16 cellular contexts compared by ENCODE assay signal in the genomic region with DNA sequence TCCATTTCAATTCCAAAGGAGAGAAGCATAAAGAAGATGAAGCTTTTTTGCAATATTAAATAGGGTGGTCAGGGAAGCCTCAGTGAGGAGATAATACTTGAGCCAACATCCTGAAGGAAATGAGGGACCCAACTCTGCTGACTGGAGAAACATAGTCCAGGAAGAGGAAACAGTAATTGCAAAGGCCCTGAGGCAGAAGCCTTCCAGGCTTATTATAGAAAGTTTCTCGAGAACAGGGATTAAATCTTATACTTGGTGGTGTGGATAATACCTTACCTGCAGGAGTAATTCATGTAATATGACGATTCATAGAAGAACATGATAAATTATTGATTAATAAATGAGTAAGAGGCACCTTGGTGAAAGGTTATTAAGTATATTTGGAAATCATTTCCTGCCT. TPM values are rescaled to one million over a fixed set of nuclear protein-coding genes. Genes with fewer than 3 reads are reported as not detected.
A peak's percentile ranks its signal among the peaks of the same experiment; 100 is the strongest.
DNase-seq lines count a peak whose midpoint lies in the region; ATAC-seq, FAIRE-seq and TF ChIP-seq lines count a peak whose summit lies in the region.
"Had no signal": no experiment of that assay in that cellular context is flagged by ENCODE, and none has a peak within 500 bp of the region (broad histone marks: within the 10 kb centered on the region; RNA-seq: fewer than 3 reads in every experiment).

No MANE protein-coding gene starts in this region.

- H2AK5ac ChIP-seq in IMR-90 (ENCODE audit: low read depth, low read length): no peak overlapping the region

- H2AFZ ChIP-seq in IMR-90 (replicated peaks; ENCODE audit: low read length, poor library complexity) (no peak overlapping the region), neural cell (ENCODE audit: low read depth, low read length) (peak overlapping the region; percentile 99)

- in situ Hi-C loops in IMR-90 (cut with MboI; ENCODE audit: low sequenced_read_pairs): no loop called here

- no peaks in the 10 kb centered on the region for H3K9me1 ChIP-seq in IMR-90 (ENCODE audit: insufficient read depth, low read length)

- peaks cover 8% of the 10 kb centered on the region for H3K27me3 Mint-ChIP-seq in T-helper 2 cell treated with Interferon-gamma antibody and Interleukin-4, amounts not matched to agents 5 μg/mL and 100 μg/mL, for 36 hours (ENCODE audit: low read depth)
- peaks cover 19% of the 10 kb centered on the region for H3K27me3 Mint-ChIP-seq in brain

- intact Hi-C loops in IMR-90 (cut with micrococcal nuclease): no loop called here

- no CpG with 5 or more reads among the region's 2 CpGs for WGBS in IMR-90 (ENCODE audit: extremely low coverage in 2 of 2, insufficient read length in 1 of 2), 2 experiments

- peak overlapping the region in 1 of 2 experiments; percentile 80; a peak in 3 of 4 replicates for H4K8ac ChIP-seq in IMR-90 (ENCODE audit: low read depth in 2 of 2, low read length in 2 of 2)

- H3K27me3 ChIP-seq in IMR-90 (ENCODE audit: control insufficient read depth, insufficient read depth, low read length) (no peaks in the 10 kb centered on the region), neural cell (ENCODE audit: insufficient read depth, low read depth, low read length) (no peaks in the 10 kb centered on the region)
- H3K27me3 ChIP-seq: upper lobe of left lung had no signal

- H4K20me1 ChIP-seq in IMR-90 (ENCODE audit: insufficient read depth, low read length) (no peaks in the 10 kb centered on the region), neural cell (ENCODE audit: insufficient read depth) (no peaks in the 10 kb centered on the region)

- H2BK20ac ChIP-seq in IMR-90 (ENCODE audit: low read depth, low read length): no peak overlapping the region

- no peak for ATAC-seq in IMR-90 (ENCODE audit: low read depth)

- no peak overlapping the region for H2BK120ac ChIP-seq in IMR-90 (ENCODE audit: low read depth, low read length)

- H3K9ac ChIP-seq in IMR-90 (ENCODE audit: low read depth, low read length) (no peak overlapping the region), neural cell (ENCODE audit: low read length) (no peak overlapping the region)

- TF ChIP-seq RAD21 in IMR-90 (IDR thresholded peaks at IDR 0.05; ENCODE audit: low read length) (no peak), neural cell (conservative IDR thresholded peaks at IDR 0.05) (no peak)

- no peaks in the 10 kb centered on the region for H3K9me3 ChIP-seq in IMR-90 (ENCODE audit: control insufficient read depth, insufficient read depth, low read length)
- no peaks in the 10 kb centered on the region for H3K9me3 ChIP-seq in neural cell (ENCODE audit: low read length)
- H3K9me3 ChIP-seq: upper lobe of left lung had no signal

- H3K9me3 Mint-ChIP-seq in T-helper 2 cell treated with Interferon-gamma antibody and Interleukin-4, amounts not matched to agents 5 μg/mL and 100 μg/mL, for 36 hours: no peaks in the 10 kb centered on the region
- peaks cover 0 to 4% (median 0%) of the 10 kb centered on the region in 5 experiments for H3K9me3 Mint-ChIP-seq in brain

- FAIRE-seq in GM12891 (lab: Jason Lieb, UNC): no peak
- FAIRE-seq: bronchial epithelial cell, GM19239 had no signal

- peaks cover 16% of the 10 kb centered on the region for H3K36me3 Mint-ChIP-seq in T-helper 2 cell treated with Interferon-gamma antibody and Interleukin-4, amounts not matched to agents 5 μg/mL and 100 μg/mL, for 36 hours (ENCODE audit: low read depth)
- peaks cover 10% of the 10 kb centered on the region for H3K36me3 Mint-ChIP-seq in brain

- no peak for DNase-seq in T-helper 2 cell treated with Interferon-gamma antibody and Interleukin-4, amounts not matched to agents 5 μg/mL and 100 μg/mL, for 36 hours (ENCODE audit: low spot score)
- DNase-seq in T-helper 2 cell (no peak), IMR-90 (no peak), NCI-H446 treated with DMSO at 0.1 percent for 48 hours (lab: John Stamatoyannopoulos, UW) (no peak), GM12891 (ENCODE audit: insufficient read length, low spot score) (no peak), NCI-H748 treated with DMSO at 0.1 percent for 48 hours (lab: John Stamatoyannopoulos, UW) (no peak)
- DNase-seq: activated naive CD4-positive, alpha-beta T cell; DMS79 treated with DMSO at 0.1 percent for 48 hours; left cardiac atrium; NCI-H1105 treated with DMSO at 0.1 percent for 48 hours; stimulated activated naive CD4-positive, alpha-beta T cell; upper lobe of left lung had no signal

- no peak overlapping the region for H3K18ac ChIP-seq in IMR-90 (ENCODE audit: low read depth, low read length)

- no peak overlapping the region for H3K14ac ChIP-seq in IMR-90 (replicated peaks; ENCODE audit: low read depth, low read length)

- no peak overlapping the region for H3K27ac Mint-ChIP-seq in T-helper 2 cell treated with Interferon-gamma antibody and Interleukin-4, amounts not matched to agents 5 μg/mL and 100 μg/mL, for 36 hours
- H3K27ac Mint-ChIP-seq in brain: peak overlapping the region in 1 of 5 experiments; percentile 72

- peak overlapping the region; percentile 17; the same call in 1 of the 2 replicates for H4K5ac ChIP-seq in IMR-90 (ENCODE audit: low read depth, low read length)

- peaks cover 12% of the 10 kb centered on the region for H3K79me2 ChIP-seq in neural cell (replicated peaks; ENCODE audit: insufficient read depth, low read length)

- H3K4me1 ChIP-seq in IMR-90 (ENCODE audit: control insufficient read depth, insufficient read depth, low read length): no peaks in the 10 kb centered on the region

- TF ChIP-seq EP300 in neural cell (conservative IDR thresholded peaks at IDR 0.05; ENCODE audit: poor library complexity, severe bottlenecking): no peak

- no peak overlapping the region for H2AK9ac ChIP-seq in IMR-90 (replicated peaks; ENCODE audit: low read depth, low read length, poor library complexity)

- peak overlapping the region; percentile 21 for H3K4me3 Mint-ChIP-seq in T-helper 2 cell treated with Interferon-gamma antibody and Interleukin-4, amounts not matched to agents 5 μg/mL and 100 μg/mL, for 36 hours
- peak overlapping the region; percentile 58 to 71 (median 64) for H3K4me3 Mint-ChIP-seq in brain

- no peak overlapping the region for H2BK15ac ChIP-seq in IMR-90 (ENCODE audit: low read depth, low read length)

- peaks cover 9 to 13% of the 10 kb centered on the region in 2 experiments; a peak in 3 of 4 replicates for H3K79me1 ChIP-seq in IMR-90 (ENCODE audit: low read depth in 1 of 2, low read length in 2 of 2)

- no peak overlapping the region for H3K4me3 ChIP-seq in IMR-90 (ENCODE audit: insufficient read depth, low read depth, low read length)
- H3K4me3 ChIP-seq in neural cell (ENCODE audit: low read length): no peak overlapping the region

- H3K56ac ChIP-seq in IMR-90 (ENCODE audit: extremely low read depth, insufficient read depth, low read length): no peak overlapping the region

- peaks cover 26% of the 10 kb centered on the region for H3K4me1 Mint-ChIP-seq in T-helper 2 cell treated with Interferon-gamma antibody and Interleukin-4, amounts not matched to agents 5 μg/mL and 100 μg/mL, for 36 hours (ENCODE audit: low read depth)
- H3K4me1 Mint-ChIP-seq in brain: peaks cover 38% of the 10 kb centered on the region

- no peak overlapping the region for H3K23ac ChIP-seq in IMR-90 (ENCODE audit: low read depth, low read length)

- dilution Hi-C loops in IMR-90 (cut with HindIII; ENCODE audit: low sequenced_read_pairs, unreplicated experiment): no loop called here

- CTCF ChIA-PET in IMR-90 (lab: Yijun Ruan, JAX): interaction anchor here (0.6 kb wide), 1 partner anchor 26 kb away, joined by 3 read pairs; no protein-coding TSS in a partner anchor

- H3K4ac ChIP-seq in IMR-90 (ENCODE audit: low read depth, low read length): no peak overlapping the region

- POLR2A ChIA-PET in IMR-90 (lab: Charles Lee; ENCODE audit: unreplicated experiment): no interaction called here

- H3F3A ChIP-seq in neural cell (ENCODE audit: insufficient read depth, low read length, poor library complexity, severe bottlenecking): no peaks in the 10 kb centered on the region

- H2BK5ac ChIP-seq in IMR-90 (ENCODE audit: low read depth, low read length, poor library complexity, severe bottlenecking): no peak overlapping the region

- no peak overlapping the region for H4K91ac ChIP-seq in IMR-90 (ENCODE audit: insufficient read depth, low read depth, low read length)

- H3K4me2 ChIP-seq in IMR-90 (ENCODE audit: low read depth, low read length) (no peak overlapping the region), neural cell (ENCODE audit: low read length) (no peak overlapping the region)

- TF ChIP-seq CTCF in IMR-90 (conservative IDR thresholded peaks at IDR 0.05; ENCODE audit: low read depth, low read length) (no peak), brain (conservative IDR thresholded peaks at IDR 0.05) (no peak), neural cell (IDR thresholded peaks at IDR 0.05; ENCODE audit: poor library complexity, severe bottlenecking) (no peak)

- no peaks in the 10 kb centered on the region for H3K9me2 ChIP-seq in neural cell (ENCODE audit: insufficient read depth, low read length)

- no TSS peak for BruUV-seq in IMR-90 (replicated peaks; lab: Mats Ljungman, UMichigan)

- H3K27ac ChIP-seq in IMR-90 (ENCODE audit: insufficient read depth, low read length): no peak overlapping the region
- no peak overlapping the region for H3K27ac ChIP-seq in neural cell (ENCODE audit: low read length)

- TF ChIP-seq POLR2A in IMR-90 (IDR thresholded peaks at IDR 0.05; ENCODE audit: low read depth, low read length) (no peak), GM12891 (IDR thresholded peaks at IDR 0.05; ENCODE audit: low read depth, low read length) (no peak)

- no peaks in the 10 kb centered on the region; the same call in 1 of the 2 replicates for H3K36me3 ChIP-seq in IMR-90 (ENCODE audit: control insufficient read depth, insufficient read depth, low read length)
- H3K36me3 ChIP-seq in neural cell (ENCODE audit: insufficient read depth, low read length): no peaks in the 10 kb centered on the region
- H3K36me3 ChIP-seq: upper lobe of left lung had no signal

TF ChIP-seq in IMR-90, 13 proteins besides CTCF, POLR2A, EP300 and RAD21 (continues in another document):
- TF ChIP-seq CHD1 (IDR thresholded peaks at IDR 0.05; ENCODE audit: low read depth, low read length): no peak
- no peak for TF ChIP-seq NFE2L2 (IDR thresholded peaks at IDR 0.05; ENCODE audit: low read depth, low read length)

TF ChIP-seq in neural cell, 6 proteins besides CTCF, POLR2A, EP300 and RAD21 (continues in another document):
- TF ChIP-seq TAF1 (IDR thresholded peaks at IDR 0.05; ENCODE audit: low read depth) (no peak), MXI1 (conservative IDR thresholded peaks at IDR 0.05; ENCODE audit: poor library complexity, severe bottlenecking) (no peak)

TF ChIP-seq in GM12891, 5 proteins besides CTCF, POLR2A, EP300 and RAD21 (continues in another document):
- TF ChIP-seq PAX5 (IDR thresholded peaks at IDR 0.05; ENCODE audit: insufficient read depth, low read length, severe bottlenecking) (no peak), POLR2AphosphoS5 (IDR thresholded peaks at IDR 0.05; ENCODE audit: low read depth, low read length) (no peak)

RNA-seq across cellular contexts. Expression of a gene that starts 1.0 kb away (rescaled TPM):
- total RNA-seq in IMR-90 (2012; rRNA removed): 12.9 and 15.6 TPM in 2 replicates
- polyA plus RNA-seq in IMR-90 (2012; rRNA removed) (7.8 and 9.8 TPM in 2 replicates), brain (ENCODE audit: insufficient read depth, low read depth, low replicate concordance) (20.3 TPM), neural cell (11.3 and 13.8 TPM in 2 replicates)
- polyA plus RNA-seq in IMR-90 (2012; cell fraction: cytosol; rRNA removed): 1.3 and 3.8 TPM in 2 replicates
- 0.72 and 4.9 TPM in 2 replicates for polyA plus RNA-seq in IMR-90 (2012; cell fraction: nucleus; rRNA removed; ENCODE audit: low replicate concordance)
- 20.0 and 24.7 TPM in 2 replicates for polyA minus RNA-seq in neural cell
- 29.8 TPM for polyA plus RNA-seq in GM12891 (2012; ENCODE audit: low read depth, missing spikeins)
